In the genomic region with DNA sequence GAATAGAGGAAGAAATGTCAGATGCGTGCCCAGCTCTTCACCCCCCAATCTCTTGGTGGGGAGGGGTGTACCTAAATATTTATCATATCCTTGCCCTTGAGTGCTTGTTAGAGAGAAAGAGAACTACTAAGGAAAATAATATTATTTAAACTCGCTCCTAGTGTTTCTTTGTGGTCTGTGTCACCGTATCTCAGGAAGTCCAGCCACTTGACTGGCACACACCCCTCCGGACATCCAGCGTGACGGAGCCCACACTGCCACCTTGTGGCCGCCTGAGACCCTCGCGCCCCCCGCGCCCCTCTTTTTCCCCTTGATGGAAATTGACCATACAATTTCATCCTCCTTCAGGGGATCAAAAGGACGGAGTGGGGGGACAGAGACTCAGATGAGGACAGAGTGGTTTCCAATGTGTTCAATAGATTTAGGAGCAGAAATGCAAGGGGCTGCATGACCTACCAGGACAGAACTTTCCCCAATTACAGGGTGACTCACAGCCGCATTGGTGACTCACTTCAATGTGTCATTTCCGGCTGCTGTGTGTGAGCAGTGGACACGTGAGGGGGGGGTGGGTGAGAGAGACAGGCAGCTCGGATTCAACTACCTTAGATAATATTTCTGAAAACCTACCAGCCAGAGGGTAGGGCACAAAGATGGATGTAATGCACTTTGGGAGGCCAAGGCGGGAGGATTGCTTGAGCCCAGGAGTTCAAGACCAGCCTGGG, we compare ENCODE assay signal across 1 cellular context.
A peak's percentile ranks its signal among the peaks of the same experiment; 100 is the strongest.
TF ChIP-seq lines count a peak whose summit lies in the region.

No MANE protein-coding gene starts in this region.

TF ChIP-seq in HEK293, 187 proteins besides CTCF, POLR2A, EP300 and RAD21 (continued from another document and continues in another):
- TF ChIP-seq, protein P1, sequence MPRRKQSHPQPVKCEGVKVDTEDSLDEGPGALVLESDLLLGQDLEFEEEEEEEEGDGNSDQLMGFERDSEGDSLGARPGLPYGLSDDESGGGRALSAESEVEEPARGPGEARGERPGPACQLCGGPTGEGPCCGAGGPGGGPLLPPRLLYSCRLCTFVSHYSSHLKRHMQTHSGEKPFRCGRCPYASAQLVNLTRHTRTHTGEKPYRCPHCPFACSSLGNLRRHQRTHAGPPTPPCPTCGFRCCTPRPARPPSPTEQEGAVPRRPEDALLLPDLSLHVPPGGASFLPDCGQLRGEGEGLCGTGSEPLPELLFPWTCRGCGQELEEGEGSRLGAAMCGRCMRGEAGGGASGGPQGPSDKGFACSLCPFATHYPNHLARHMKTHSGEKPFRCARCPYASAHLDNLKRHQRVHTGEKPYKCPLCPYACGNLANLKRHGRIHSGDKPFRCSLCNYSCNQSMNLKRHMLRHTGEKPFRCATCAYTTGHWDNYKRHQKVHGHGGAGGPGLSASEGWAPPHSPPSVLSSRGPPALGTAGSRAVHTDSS (tag by site-specific recombination; IDR thresholded peaks at IDR 0.05), result no peak
- TF ChIP-seq ZFHX2 (tag by site-specific recombination; conservative IDR thresholded peaks at IDR 0.05) (peak; percentile 30; the same call in 1 of the 2 replicates), ZNF747 (tag by site-specific recombination; IDR thresholded peaks at IDR 0.05) (no peak), HOXC10 (CRISPR knock-in tag; IDR thresholded peaks at IDR 0.05) (no peak), OVOL3 (tag by site-specific recombination; IDR thresholded peaks at IDR 0.05) (no peak), ZNF114 (tag by site-specific recombination; IDR thresholded peaks at IDR 0.05) (no peak), KLF9 (tag by site-specific recombination; IDR thresholded peaks at IDR 0.05; ENCODE audit: low read depth) (peak; percentile 77), ZBTB1 (tag by site-specific recombination; IDR thresholded peaks at IDR 0.05) (0 out of 2 replicates have a peak, but pooled peaks have one; percentile 41), BCL11B (tag by site-specific recombination; IDR thresholded peaks at IDR 0.05; ENCODE audit: low read depth) (peak; percentile 91), ZIC2 (tag by site-specific recombination; IDR thresholded peaks at IDR 0.05) (0 out of 2 replicates have a peak, but pooled peaks have one; percentile 29), ZNF121 (tag by site-specific recombination; IDR thresholded peaks at IDR 0.05) (no peak), ZNF423 (tag by site-specific recombination; IDR thresholded peaks at IDR 0.05) (no peak), ZNF169 (tag by site-specific recombination; IDR thresholded peaks at IDR 0.05) (no peak), GLIS1 (tag by site-specific recombination; IDR thresholded peaks at IDR 0.05) (peak; percentile 72), ZNF600 (tag by site-specific recombination; IDR thresholded peaks at IDR 0.05) (peak; percentile 66; the same call in 1 of the 2 replicates), ZBTB21 (tag by site-specific recombination; IDR thresholded peaks at IDR 0.05) (peak; percentile 90), SP3 (tag by site-specific recombination; IDR thresholded peaks at IDR 0.05) (peak; percentile 61), ZNF2 (tag by site-specific recombination; IDR thresholded peaks at IDR 0.05) (peak; percentile 100), BCL11A (tag by site-specific recombination; IDR thresholded peaks at IDR 0.05; ENCODE audit: low read depth) (peak; percentile 99), ZNF544 (tag by site-specific recombination; IDR thresholded peaks at IDR 0.05) (no peak), ZNF223 (tag by site-specific recombination; IDR thresholded peaks at IDR 0.05) (no peak), OSR2 (tag by site-specific recombination; IDR thresholded peaks at IDR 0.05) (peak; percentile 78), ZNF138 (tag by site-specific recombination; IDR thresholded peaks at IDR 0.05; ENCODE audit: borderline replicate concordance) (no peak), KLF16 (tag by site-specific recombination; IDR thresholded peaks at IDR 0.05) (0 out of 2 replicates have a peak, but pooled peaks have one; percentile 72), ZNF211 (tag by site-specific recombination; IDR thresholded peaks at IDR 0.05; ENCODE audit: low read depth) (no peak), ZNF157 (tag by site-specific recombination; IDR thresholded peaks at IDR 0.05) (no peak), ZNF837 (tag by site-specific recombination; IDR thresholded peaks at IDR 0.05) (no peak), ZNF585B (tag by site-specific recombination; IDR thresholded peaks at IDR 0.05) (no peak), ZNF146 (tag by site-specific recombination; IDR thresholded peaks at IDR 0.05) (0 out of 2 replicates have a peak, but pooled peaks have one; percentile 36), YY2 (tag by site-specific recombination; IDR thresholded peaks at IDR 0.05) (no peak), ZNF501 (tag by site-specific recombination; IDR thresholded peaks at IDR 0.05) (peak; percentile 94), ZNF292 (tag by site-specific recombination; IDR thresholded peaks at IDR 0.05; ENCODE audit: borderline replicate concordance, low read depth) (no peak), ZNF202 (tag by site-specific recombination; IDR thresholded peaks at IDR 0.05; ENCODE audit: borderline replicate concordance) (no peak), ZNF24 (tag by site-specific recombination; IDR thresholded peaks at IDR 0.05) (peak; percentile 95), ZFP37 (tag by site-specific recombination; IDR thresholded peaks at IDR 0.05) (peak; percentile 78; the same call in 1 of the 2 replicates), ZNF311 (tag by site-specific recombination; IDR thresholded peaks at IDR 0.05; ENCODE audit: borderline replicate concordance) (no peak), SALL2 (tag by site-specific recombination; IDR thresholded peaks at IDR 0.05; ENCODE audit: borderline replicate concordance) (no peak), ZNF623 (tag by site-specific recombination; IDR thresholded peaks at IDR 0.05) (peak; percentile 25; the same call in 1 of the 2 replicates), HOXD13 (CRISPR knock-in tag; IDR thresholded peaks at IDR 0.05; ENCODE audit: borderline replicate concordance) (no peak), ZNF707 (tag by site-specific recombination; IDR thresholded peaks at IDR 0.05) (no peak), MEIS1 (CRISPR knock-in tag; IDR thresholded peaks at IDR 0.05; ENCODE audit: borderline replicate concordance) (no peak), ZNF174 (tag by site-specific recombination; IDR thresholded peaks at IDR 0.05) (no peak)
- TF ChIP-seq, protein P2, sequence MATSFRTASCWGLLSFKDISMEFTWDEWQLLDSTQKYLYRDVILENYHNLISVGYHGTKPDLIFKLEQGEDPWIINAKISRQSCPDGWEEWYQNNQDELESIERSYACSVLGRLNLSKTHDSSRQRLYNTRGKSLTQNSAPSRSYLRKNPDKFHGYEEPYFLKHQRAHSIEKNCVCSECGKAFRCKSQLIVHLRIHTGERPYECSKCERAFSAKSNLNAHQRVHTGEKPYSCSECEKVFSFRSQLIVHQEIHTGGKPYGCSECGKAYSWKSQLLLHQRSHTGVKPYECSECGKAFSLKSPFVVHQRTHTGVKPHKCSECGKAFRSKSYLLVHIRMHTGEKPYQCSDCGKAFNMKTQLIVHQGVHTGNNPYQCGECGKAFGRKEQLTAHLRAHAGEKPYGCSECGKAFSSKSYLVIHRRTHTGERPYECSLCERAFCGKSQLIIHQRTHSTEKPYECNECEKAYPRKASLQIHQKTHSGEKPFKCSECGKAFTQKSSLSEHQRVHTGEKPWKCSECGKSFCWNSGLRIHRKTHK (tag by site-specific recombination; IDR thresholded peaks at IDR 0.05), result no peak
- TF ChIP-seq, protein P3, sequence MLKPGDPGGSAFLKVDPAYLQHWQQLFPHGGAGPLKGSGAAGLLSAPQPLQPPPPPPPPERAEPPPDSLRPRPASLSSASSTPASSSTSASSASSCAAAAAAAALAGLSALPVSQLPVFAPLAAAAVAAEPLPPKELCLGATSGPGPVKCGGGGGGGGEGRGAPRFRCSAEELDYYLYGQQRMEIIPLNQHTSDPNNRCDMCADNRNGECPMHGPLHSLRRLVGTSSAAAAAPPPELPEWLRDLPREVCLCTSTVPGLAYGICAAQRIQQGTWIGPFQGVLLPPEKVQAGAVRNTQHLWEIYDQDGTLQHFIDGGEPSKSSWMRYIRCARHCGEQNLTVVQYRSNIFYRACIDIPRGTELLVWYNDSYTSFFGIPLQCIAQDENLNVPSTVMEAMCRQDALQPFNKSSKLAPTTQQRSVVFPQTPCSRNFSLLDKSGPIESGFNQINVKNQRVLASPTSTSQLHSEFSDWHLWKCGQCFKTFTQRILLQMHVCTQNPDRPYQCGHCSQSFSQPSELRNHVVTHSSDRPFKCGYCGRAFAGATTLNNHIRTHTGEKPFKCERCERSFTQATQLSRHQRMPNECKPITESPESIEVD (tag by site-specific recombination; IDR thresholded peaks at IDR 0.05), result no peak
- TF ChIP-seq, protein P4, sequence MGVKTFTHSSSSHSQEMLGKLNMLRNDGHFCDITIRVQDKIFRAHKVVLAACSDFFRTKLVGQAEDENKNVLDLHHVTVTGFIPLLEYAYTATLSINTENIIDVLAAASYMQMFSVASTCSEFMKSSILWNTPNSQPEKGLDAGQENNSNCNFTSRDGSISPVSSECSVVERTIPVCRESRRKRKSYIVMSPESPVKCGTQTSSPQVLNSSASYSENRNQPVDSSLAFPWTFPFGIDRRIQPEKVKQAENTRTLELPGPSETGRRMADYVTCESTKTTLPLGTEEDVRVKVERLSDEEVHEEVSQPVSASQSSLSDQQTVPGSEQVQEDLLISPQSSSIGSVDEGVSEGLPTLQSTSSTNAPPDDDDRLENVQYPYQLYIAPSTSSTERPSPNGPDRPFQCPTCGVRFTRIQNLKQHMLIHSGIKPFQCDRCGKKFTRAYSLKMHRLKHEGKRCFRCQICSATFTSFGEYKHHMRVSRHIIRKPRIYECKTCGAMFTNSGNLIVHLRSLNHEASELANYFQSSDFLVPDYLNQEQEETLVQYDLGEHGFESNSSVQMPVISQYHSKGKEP (tag by site-specific recombination; IDR thresholded peaks at IDR 0.05), result peak; percentile 75
- TF ChIP-seq, protein P5, sequence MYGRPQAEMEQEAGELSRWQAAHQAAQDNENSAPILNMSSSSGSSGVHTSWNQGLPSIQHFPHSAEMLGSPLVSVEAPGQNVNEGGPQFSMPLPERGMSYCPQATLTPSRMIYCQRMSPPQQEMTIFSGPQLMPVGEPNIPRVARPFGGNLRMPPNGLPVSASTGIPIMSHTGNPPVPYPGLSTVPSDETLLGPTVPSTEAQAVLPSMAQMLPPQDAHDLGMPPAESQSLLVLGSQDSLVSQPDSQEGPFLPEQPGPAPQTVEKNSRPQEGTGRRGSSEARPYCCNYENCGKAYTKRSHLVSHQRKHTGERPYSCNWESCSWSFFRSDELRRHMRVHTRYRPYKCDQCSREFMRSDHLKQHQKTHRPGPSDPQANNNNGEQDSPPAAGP (tag by site-specific recombination; IDR thresholded peaks at IDR 0.05), result peak; percentile 99
- TF ChIP-seq, protein P6, sequence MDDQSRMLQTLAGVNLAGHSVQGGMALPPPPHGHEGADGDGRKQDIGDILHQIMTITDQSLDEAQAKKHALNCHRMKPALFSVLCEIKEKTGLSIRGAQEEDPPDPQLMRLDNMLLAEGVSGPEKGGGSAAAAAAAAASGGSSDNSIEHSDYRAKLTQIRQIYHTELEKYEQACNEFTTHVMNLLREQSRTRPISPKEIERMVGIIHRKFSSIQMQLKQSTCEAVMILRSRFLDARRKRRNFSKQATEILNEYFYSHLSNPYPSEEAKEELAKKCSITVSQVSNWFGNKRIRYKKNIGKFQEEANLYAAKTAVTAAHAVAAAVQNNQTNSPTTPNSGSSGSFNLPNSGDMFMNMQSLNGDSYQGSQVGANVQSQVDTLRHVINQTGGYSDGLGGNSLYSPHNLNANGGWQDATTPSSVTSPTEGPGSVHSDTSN (CRISPR knock-in tag; IDR thresholded peaks at IDR 0.05), result no peak
- TF ChIP-seq, protein P7, sequence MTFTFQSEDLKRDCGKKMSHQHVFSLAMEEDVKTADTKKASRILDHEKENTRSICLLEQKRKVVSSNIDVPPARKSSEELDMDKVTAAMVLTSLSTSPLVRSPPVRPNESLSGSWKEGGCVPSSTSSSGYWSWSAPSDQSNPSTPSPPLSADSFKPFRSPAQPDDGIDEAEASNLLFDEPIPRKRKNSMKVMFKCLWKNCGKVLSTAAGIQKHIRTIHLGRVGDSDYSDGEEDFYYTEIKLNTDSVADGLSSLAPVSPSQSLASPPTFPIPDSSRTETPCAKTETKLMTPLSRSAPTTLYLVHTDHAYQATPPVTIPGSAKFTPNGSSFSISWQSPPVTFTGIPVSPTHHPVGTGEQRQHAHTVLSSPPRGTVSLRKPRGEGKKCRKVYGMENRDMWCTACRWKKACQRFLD (tag by site-specific recombination; IDR thresholded peaks at IDR 0.05), result no peak
- TF ChIP-seq, protein P8, sequence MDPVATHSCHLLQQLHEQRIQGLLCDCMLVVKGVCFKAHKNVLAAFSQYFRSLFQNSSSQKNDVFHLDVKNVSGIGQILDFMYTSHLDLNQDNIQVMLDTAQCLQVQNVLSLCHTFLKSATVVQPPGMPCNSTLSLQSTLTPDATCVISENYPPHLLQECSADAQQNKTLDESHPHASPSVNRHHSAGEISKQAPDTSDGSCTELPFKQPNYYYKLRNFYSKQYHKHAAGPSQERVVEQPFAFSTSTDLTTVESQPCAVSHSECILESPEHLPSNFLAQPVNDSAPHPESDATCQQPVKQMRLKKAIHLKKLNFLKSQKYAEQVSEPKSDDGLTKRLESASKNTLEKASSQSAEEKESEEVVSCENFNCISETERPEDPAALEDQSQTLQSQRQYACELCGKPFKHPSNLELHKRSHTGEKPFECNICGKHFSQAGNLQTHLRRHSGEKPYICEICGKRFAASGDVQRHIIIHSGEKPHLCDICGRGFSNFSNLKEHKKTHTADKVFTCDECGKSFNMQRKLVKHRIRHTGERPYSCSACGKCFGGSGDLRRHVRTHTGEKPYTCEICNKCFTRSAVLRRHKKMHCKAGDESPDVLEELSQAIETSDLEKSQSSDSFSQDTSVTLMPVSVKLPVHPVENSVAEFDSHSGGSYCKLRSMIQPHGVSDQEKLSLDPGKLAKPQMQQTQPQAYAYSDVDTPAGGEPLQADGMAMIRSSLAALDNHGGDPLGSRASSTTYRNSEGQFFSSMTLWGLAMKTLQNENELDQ (tag by site-specific recombination; IDR thresholded peaks at IDR 0.05; ENCODE audit: low read depth), result no peak
- TF ChIP-seq, protein P9, sequence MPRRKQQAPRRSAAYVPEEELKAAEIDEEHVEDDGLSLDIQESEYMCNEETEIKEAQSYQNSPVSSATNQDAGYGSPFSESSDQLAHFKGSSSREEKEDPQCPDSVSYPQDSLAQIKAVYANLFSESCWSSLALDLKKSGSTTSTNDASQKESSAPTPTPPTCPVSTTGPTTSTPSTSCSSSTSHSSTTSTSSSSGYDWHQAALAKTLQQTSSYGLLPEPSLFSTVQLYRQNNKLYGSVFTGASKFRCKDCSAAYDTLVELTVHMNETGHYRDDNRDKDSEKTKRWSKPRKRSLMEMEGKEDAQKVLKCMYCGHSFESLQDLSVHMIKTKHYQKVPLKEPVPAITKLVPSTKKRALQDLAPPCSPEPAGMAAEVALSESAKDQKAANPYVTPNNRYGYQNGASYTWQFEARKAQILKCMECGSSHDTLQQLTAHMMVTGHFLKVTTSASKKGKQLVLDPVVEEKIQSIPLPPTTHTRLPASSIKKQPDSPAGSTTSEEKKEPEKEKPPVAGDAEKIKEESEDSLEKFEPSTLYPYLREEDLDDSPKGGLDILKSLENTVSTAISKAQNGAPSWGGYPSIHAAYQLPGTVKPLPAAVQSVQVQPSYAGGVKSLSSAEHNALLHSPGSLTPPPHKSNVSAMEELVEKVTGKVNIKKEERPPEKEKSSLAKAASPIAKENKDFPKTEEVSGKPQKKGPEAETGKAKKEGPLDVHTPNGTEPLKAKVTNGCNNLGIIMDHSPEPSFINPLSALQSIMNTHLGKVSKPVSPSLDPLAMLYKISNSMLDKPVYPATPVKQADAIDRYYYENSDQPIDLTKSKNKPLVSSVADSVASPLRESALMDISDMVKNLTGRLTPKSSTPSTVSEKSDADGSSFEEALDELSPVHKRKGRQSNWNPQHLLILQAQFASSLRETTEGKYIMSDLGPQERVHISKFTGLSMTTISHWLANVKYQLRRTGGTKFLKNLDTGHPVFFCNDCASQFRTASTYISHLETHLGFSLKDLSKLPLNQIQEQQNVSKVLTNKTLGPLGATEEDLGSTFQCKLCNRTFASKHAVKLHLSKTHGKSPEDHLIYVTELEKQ (tag by site-specific recombination; IDR thresholded peaks at IDR 0.05; ENCODE audit: borderline replicate concordance), result peak; percentile 77
